In genomic region chr9:37476930-37477329, GRCh38 we compare ENCODE assay signal across 2 cellular contexts.
A peak's percentile ranks its signal among the peaks of the same experiment; 100 is the strongest.
TF ChIP-seq lines count a peak whose summit lies in the region.

No MANE protein-coding gene starts in this region.

TF ChIP-seq in HCT116, 20 proteins besides CTCF, POLR2A, EP300 and RAD21:
- TF ChIP-seq EGR1 (IDR thresholded peaks at IDR 0.05; ENCODE audit: low read depth) (0 out of 2 replicates have a peak, but pooled peaks have one; percentile 5), TCF7L2 (IDR thresholded peaks at IDR 0.05; ENCODE audit: borderline replicate concordance, extremely low read depth, insufficient read depth, insufficient read length) (no peak)

TF ChIP-seq in H1, 55 proteins besides CTCF, POLR2A, EP300 and RAD21:
- TF ChIP-seq E2F6 (IDR thresholded peaks at IDR 0.05) (peak; percentile 32; the same call in 1 of the 2 replicates), TCF12 (IDR thresholded peaks at IDR 0.05; ENCODE audit: low read depth, low read length) (no peak)
